Comparison of ENCODE assay signal across 24 cellular contexts in the genomic region with DNA sequence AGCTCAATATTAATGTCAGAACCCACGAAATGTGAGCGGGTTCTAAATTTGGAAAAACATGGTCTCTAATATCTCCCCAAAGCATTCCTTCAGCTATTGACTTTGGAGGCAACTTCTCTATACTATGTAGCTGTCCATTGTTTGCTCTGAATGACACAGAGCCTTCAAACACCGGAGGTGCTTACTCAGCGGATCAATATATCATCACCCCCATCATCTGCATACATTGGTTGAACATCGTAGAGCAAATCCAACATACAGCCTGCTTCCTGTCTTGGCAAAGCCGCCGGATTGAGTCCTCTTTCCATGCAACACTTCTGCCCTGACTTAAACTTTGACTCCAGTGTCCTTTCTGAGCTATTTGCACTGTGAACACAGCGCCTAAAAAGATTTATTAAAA.
DNase-seq lines count a peak whose midpoint lies in the region; ATAC-seq, FAIRE-seq and TF ChIP-seq lines count a peak whose summit lies in the region.
"Had no signal": no experiment of that assay in that cellular context is flagged by ENCODE, and none has a peak within 500 bp of the region (broad histone marks: within the 10 kb centered on the region; RNA-seq: fewer than 3 reads in every experiment).

No MANE protein-coding gene starts in this region.

- H3K27me3 Mint-ChIP-seq in activated CD8-positive, alpha-beta memory T cell treated with anti-CD3 and anti-CD28 coated beads, Interleukin-2, amount 10 ng/mL, durations not matched to agents 7 days and 5 days = peaks cover 17% of the 10 kb centered on the region
- H3K27me3 Mint-ChIP-seq: CD4-positive, alpha-beta T cell had no signal

- peaks cover 78% of the 10 kb centered on the region for H3K4me1 ChIP-seq in BLaER1
- H3K4me1 ChIP-seq in PC-3 (ENCODE audit: insufficient read depth, low read length) = peaks cover 25% of the 10 kb centered on the region
- peaks cover 0 to 7% of the 10 kb centered on the region in 2 experiments; a peak in 2 of 5 replicates for H3K4me1 ChIP-seq in K562 (replicated peaks in 1 of 2; ENCODE audit: control insufficient read depth in 2 of 2, insufficient read depth in 2 of 2, low read length in 2 of 2)
- peaks cover 0 to 4% (median 0%) of the 10 kb centered on the region in 12 donors for H3K4me1 ChIP-seq in heart left ventricle

- BruUV-seq in PC-3 (replicated peaks; lab: Mats Ljungman, UMichigan) = no TSS peak
- no TSS peak for BruUV-seq in K562 (replicated peaks; lab: Mats Ljungman, UMichigan)

- intact Hi-C loops in PC-3 (cut with micrococcal nuclease) = loop anchor here (1.0 kb wide), 2 partner anchors 11 to 21 kb away; no protein-coding TSS in a partner anchor
- intact Hi-C loops in K562 (cut with micrococcal nuclease) = no loop called here
- intact Hi-C loops in heart left ventricle (cut with DNase I) = no loop called here

- no peaks in the 10 kb centered on the region for H3F3A ChIP-seq in PC-3 (ENCODE audit: low read length, unreplicated experiment)

- H3K4me2 ChIP-seq in BLaER1 = no peak overlapping the region
- peak overlapping the region; percentile 65 for H3K4me2 ChIP-seq in PC-3 (ENCODE audit: low read length)
- no peak overlapping the region for H3K4me2 ChIP-seq in K562 (ENCODE audit: insufficient read depth, low read length)

- no peaks in the 10 kb centered on the region for H3K4me1 Mint-ChIP-seq in activated CD8-positive, alpha-beta memory T cell treated with anti-CD3 and anti-CD28 coated beads, Interleukin-2, amount 10 ng/mL, durations not matched to agents 7 days and 5 days
- H3K4me1 Mint-ChIP-seq: B cell; CD8-positive, alpha-beta memory T cell had no signal

- H4K20me1 ChIP-seq in BLaER1 (no peaks in the 10 kb centered on the region), PC-3 (ENCODE audit: low read length) (no peaks in the 10 kb centered on the region), K562 (replicated peaks; ENCODE audit: control insufficient read depth, insufficient read depth, low read length) (no peaks in the 10 kb centered on the region)
- H4K20me1 ChIP-seq: BLaER1 treated with 17β-estradiol and CSF1 and Interleukin-3, amounts not matched to agents 10 nM and 100 nM had no signal

- H3K9ac ChIP-seq in BLaER1 (no peak overlapping the region), PC-3 (ENCODE audit: low read length) (peak overlapping the region; percentile 59), K562 (ENCODE audit: insufficient read depth in 1 of 2, low read depth in 2 of 2, low read length in 2 of 2) (no peak overlapping the region)
- H3K9ac ChIP-seq: BLaER1 treated with 17β-estradiol and CSF1 and Interleukin-3, amounts not matched to agents 10 nM and 100 nM; GM23248 had no signal

- in situ Hi-C loops in K562 (cut with MboI) = no loop called here

- WGBS in K562 (ENCODE audit: insufficient coverage, low coverage, missing lambda C conversion rate) = 1% methylated on average over 8 of the region's 8 CpGs
- WGBS in heart left ventricle, 4 donors = 51 to 71% (median 62%) methylated on average over 8 of the region's 8 CpGs

- H3K4me3 ChIP-seq in BLaER1 = no peak overlapping the region
- no peak overlapping the region for H3K4me3 ChIP-seq in PC-3 (ENCODE audit: low read length)
- no peak overlapping the region for H3K4me3 ChIP-seq in K562
- no peak overlapping the region for H3K4me3 ChIP-seq in heart left ventricle
- H3K4me3 ChIP-seq: BLaER1 treated with 17β-estradiol and CSF1 and Interleukin-3, amounts not matched to agents 10 nM and 100 nM; GM12878; GM23248 had no signal

- H3K27ac ChIP-seq in BLaER1 = peak overlapping the region; percentile 39; the same call in 1 of the 2 replicates
- H3K27ac ChIP-seq in PC-3 (ENCODE audit: low read length) = peak overlapping the region; percentile 86
- no peak overlapping the region for H3K27ac ChIP-seq in K562 (ENCODE audit: extremely low read depth, low read depth, low read length)
- H3K27ac ChIP-seq in heart left ventricle = no peak overlapping the region
- H3K27ac ChIP-seq: BLaER1 treated with 17β-estradiol and CSF1 and Interleukin-3, amounts not matched to agents 10 nM and 100 nM; GM23248 had no signal

- H3K27ac Mint-ChIP-seq in activated CD8-positive, alpha-beta memory T cell treated with anti-CD3 and anti-CD28 coated beads, Interleukin-2, amount 10 ng/mL, durations not matched to agents 7 days and 5 days = no peak overlapping the region
- H3K27ac Mint-ChIP-seq: B cell; CD14-positive monocyte; CD4-positive, alpha-beta T cell; CD8-positive, alpha-beta memory T cell had no signal

- CTCF ChIA-PET in PC-3 (lab: Charles Lee) (interaction anchor here (0.6 to 1.1 kb wide), 3 partner anchors 18 to 57 kb away, joined by 3 to 5 read pairs (median 3); no protein-coding TSS in a partner anchor), K562 (lab: Yijun Ruan, JAX; ENCODE audit: low intra/inter-chr PET ratio) (no interaction called here)
- CTCF ChIA-PET in activated CD8-positive, alpha-beta memory T cell treated with anti-CD3 and anti-CD28 coated beads, Interleukin-2, amount 10 ng/mL, durations not matched to agents 7 days and 5 days (lab: Charles Lee) = interaction anchor here (1.4 kb wide), 1 partner anchor 10 kb away, joined by 4 read pairs; no protein-coding TSS in a partner anchor

- no peaks in the 10 kb centered on the region for H3K9me1 ChIP-seq in K562 (ENCODE audit: control insufficient read depth, insufficient read depth, low read length)

- no peak for TF ChIP-seq POLR2A in K562 (conservative IDR thresholded peaks at IDR 0.05)
- no peak for TF ChIP-seq POLR2A in heart left ventricle (IDR thresholded peaks at IDR 0.05)

- TF ChIP-seq CTCF in PC-3 (conservative IDR thresholded peaks at IDR 0.05; ENCODE audit: low read depth, low read length) (no peak), K562 (IDR thresholded peaks at IDR 0.05 in 2 of 3, conservative IDR thresholded peaks at IDR 0.05 in 1 of 3; ENCODE audit: insufficient read depth in 2 of 3, low read depth in 1 of 3, low read length in 3 of 3) (no peak), heart left ventricle (IDR thresholded peaks at IDR 0.05) (no peak), GM10266 (IDR thresholded peaks at IDR 0.05; ENCODE audit: control insufficient read depth, insufficient read depth, low read depth, missing control alignments) (no peak)

- no peaks in the 10 kb centered on the region for H3K36me3 Mint-ChIP-seq in activated CD8-positive, alpha-beta memory T cell treated with anti-CD3 and anti-CD28 coated beads, Interleukin-2, amount 10 ng/mL, durations not matched to agents 7 days and 5 days
- H3K36me3 Mint-ChIP-seq: CD14-positive monocyte; CD8-positive, alpha-beta memory T cell had no signal

- DNase-seq in PC-3 (peak; percentile 90), K562 (ENCODE audit: extremely low read depth in 1 of 4, low spot score in 3 of 4) (no peak), mucosa of gallbladder (ENCODE audit: low spot score) (peak; percentile 14), heart left ventricle (no peak), GM10266 (ENCODE audit: extremely low spot score) (no peak)
- DNase-seq in activated CD8-positive, alpha-beta memory T cell treated with anti-CD3 and anti-CD28 coated beads, Interleukin-2, amount 10 ng/mL, durations not matched to agents 7 days and 5 days = no peak
- DNase-seq: CD4-positive, alpha-beta T cell; CD8-positive, alpha-beta memory T cell; DMS 273 treated with DMSO at 0.1 percent for 48 hours; DMS53; DMS79 treated with DMSO at 0.1 percent for 48 hours; GF-D8; GM23248; H7; HCEC 1CT had no signal

- POLR2A ChIA-PET in PC-3 (lab: Charles Lee; ENCODE audit: unreplicated experiment) (interaction anchor here (0.7 to 0.8 kb wide), 3 partner anchors 14 to 1313 kb away, joined by 3 to 4 read pairs (median 3); no protein-coding TSS in a partner anchor), K562 (lab: Yijun Ruan, JAX) (interaction anchor here (0.7 to 1.0 kb wide), 3 partner anchors 9 to 377 kb away, joined by 3 read pairs; no protein-coding TSS in a partner anchor)

- no peaks in the 10 kb centered on the region for H3K9me2 ChIP-seq in PC-3 (replicated peaks; ENCODE audit: low read length)

- H3K9me3 Mint-ChIP-seq in activated CD8-positive, alpha-beta memory T cell treated with anti-CD3 and anti-CD28 coated beads, Interleukin-2, amount 10 ng/mL, durations not matched to agents 7 days and 5 days (ENCODE audit: low read depth) = no peaks in the 10 kb centered on the region
- H3K9me3 Mint-ChIP-seq: CD4-positive, alpha-beta T cell; CD8-positive, alpha-beta memory T cell had no signal

- no peak for FAIRE-seq in K562 (lab: Jason Lieb, UNC)
- FAIRE-seq: D721Med, GM12878, GM19239, H1 had no signal

- H3K9me3 ChIP-seq in BLaER1 (peaks cover 4% of the 10 kb centered on the region; the same call in 1 of the 2 replicates), PC-3 (ENCODE audit: low read length) (no peaks in the 10 kb centered on the region), K562 (replicated peaks; ENCODE audit: control insufficient read depth, insufficient read depth, low read depth, low read length) (no peaks in the 10 kb centered on the region), heart left ventricle (no peaks in the 10 kb centered on the region)

- no peak for TF ChIP-seq RAD21 in K562 (CRISPR knock-in tag; conservative IDR thresholded peaks at IDR 0.05 in 1 of 2, IDR thresholded peaks at IDR 0.05 in 1 of 2)

- TF ChIP-seq EP300 in K562 (IDR thresholded peaks at IDR 0.05; ENCODE audit: low read length) = no peak

- H2AFZ ChIP-seq in PC-3 (ENCODE audit: low read length) (peak overlapping the region; percentile 12; the same call in 1 of the 2 replicates), K562 (ENCODE audit: low read depth, low read length) (no peak overlapping the region)
- H2AFZ ChIP-seq: GM23248 had no signal

- ATAC-seq in PC-3 (peak; percentile 97), K562 (peak; percentile 39; the same call in 2 of the 3 replicates), heart left ventricle (no peak), HG03439 (IDR thresholded peaks at IDR 0.05; ENCODE audit: unreplicated experiment) (no peak)
- ATAC-seq in activated CD8-positive, alpha-beta memory T cell treated with anti-CD3 and anti-CD28 coated beads, Interleukin-2, amount 10 ng/mL, durations not matched to agents 7 days and 5 days = no peak
- ATAC-seq: GM12878 had no signal

- H3K4me3 Mint-ChIP-seq in activated CD8-positive, alpha-beta memory T cell treated with anti-CD3 and anti-CD28 coated beads, Interleukin-2, amount 10 ng/mL, durations not matched to agents 7 days and 5 days = no peak overlapping the region
- H3K4me3 Mint-ChIP-seq: B cell; CD14-positive monocyte; CD4-positive, alpha-beta T cell; CD8-positive, alpha-beta memory T cell had no signal

- H3K27me3 ChIP-seq in BLaER1 (no peaks in the 10 kb centered on the region), PC-3 (ENCODE audit: low read length) (no peaks in the 10 kb centered on the region), K562 (ENCODE audit: control insufficient read depth in 2 of 2, insufficient read depth in 2 of 2, low read length in 2 of 2) (peaks cover 4 to 19% of the 10 kb centered on the region in 2 experiments; a peak in 4 of 5 replicates), heart left ventricle (peaks cover 0 to 22% (median 0%) of the 10 kb centered on the region in 9 donors)
- H3K27me3 ChIP-seq: BLaER1 treated with 17β-estradiol and CSF1 and Interleukin-3, amounts not matched to agents 10 nM and 100 nM had no signal

- H3K79me2 ChIP-seq in PC-3 (ENCODE audit: low read length) = no peaks in the 10 kb centered on the region
- no peaks in the 10 kb centered on the region for H3K79me2 ChIP-seq in K562 (ENCODE audit: control insufficient read depth, insufficient read depth, low read length)

- H3K36me3 ChIP-seq in BLaER1 = no peaks in the 10 kb centered on the region
- no peaks in the 10 kb centered on the region for H3K36me3 ChIP-seq in PC-3 (ENCODE audit: low read depth, low read length)
- no peaks in the 10 kb centered on the region for H3K36me3 ChIP-seq in K562 (ENCODE audit: control insufficient read depth, insufficient read depth, low read length)
- no peaks in the 10 kb centered on the region for H3K36me3 ChIP-seq in heart left ventricle
- H3K36me3 ChIP-seq: BLaER1 treated with 17β-estradiol and CSF1 and Interleukin-3, amounts not matched to agents 10 nM and 100 nM had no signal

Comparison
In these comparisons a context has a peak if more than half of its experiments do, and no peak if none do; other contexts are left out.
1. H3K27ac ChIP-seq: peak in BLaER1 (single experiment) and PC-3 (single experiment); none in K562 (single experiment) and heart left ventricle (0 of 12).
2. ATAC-seq: peak in PC-3 (single experiment) and K562 (single experiment); none in heart left ventricle (0 of 4), HG03439 (single experiment) and activated CD8-positive, alpha-beta memory T cell treated with anti-CD3 and anti-CD28 coated beads, Interleukin-2, amount 10 ng/mL, durations not matched to agents 7 days and 5 days (single experiment).
3. DNase-seq: peak in PC-3 (single experiment) and mucosa of gallbladder (single experiment); none in K562 (0 of 4), heart left ventricle (0 of 5), activated CD8-positive, alpha-beta memory T cell treated with anti-CD3 and anti-CD28 coated beads, Interleukin-2, amount 10 ng/mL, durations not matched to agents 7 days and 5 days (single experiment) and GM10266 (single experiment).